In genomic region chr17:1486802-1487695, GRCh38 we compare ENCODE assay signal across 8 cellular contexts. TPM values are rescaled to one million over a fixed set of nuclear protein-coding genes. Genes with fewer than 3 reads are reported as not detected.
DNase-seq lines count a peak whose midpoint lies in the region; TF ChIP-seq lines count a peak whose summit lies in the region.

No MANE protein-coding gene starts in this region.

- H3K27ac ChIP-seq in neutrophil (peak overlapping the region; percentile 2), testis (peak overlapping the region; percentile 93)

- no peak for TF ChIP-seq POLR2A in testis (IDR thresholded peaks at IDR 0.05)

- H3K4me3 ChIP-seq in neutrophil (ENCODE audit: low read depth in 1 of 2, low read length in 1 of 2), result peak overlapping the region in 1 of 2 experiments; percentile 73
- peak overlapping the region; percentile 57 to 82 for H3K4me3 ChIP-seq in testis

- 18 to 23% methylated on average over 31 to 51 of the region's 74 CpGs for WGBS in testis, 2 donors

- H3K27me3 ChIP-seq in neutrophil (peaks cover 93% of the 10 kb centered on the region), testis (no peaks in the 10 kb centered on the region)

- no peaks in the 10 kb centered on the region for H3K9me3 ChIP-seq in neutrophil
- no peaks in the 10 kb centered on the region for H3K9me3 ChIP-seq in testis

- DNase-seq in EH (ENCODE audit: low read depth) (peak; percentile 81), NCI-H345 treated with DMSO at 0.1 percent for 48 hours (lab: John Stamatoyannopoulos, UW; ENCODE audit: unreplicated experiment) (peak; percentile 46), fibroblast of peridontal ligament (ENCODE audit: extremely low read depth) (peak; percentile 62), testis (peak; percentile 86), pons (ENCODE audit: low spot score) (no peak), SKM-1 (lab: John Stamatoyannopoulos, UW; ENCODE audit: unreplicated experiment) (no peak)
- DNase-seq in activated T-cell treated with anti-CD3 and anti-CD28 coated beads, Interleukin-2, amount 50 U/mL, for 48 hours, result peak; percentile 82 to 83

- peaks cover 36 to 55% of the 10 kb centered on the region in 2 experiments for H3K4me1 ChIP-seq in neutrophil (ENCODE audit: control insufficient read depth in 1 of 2, insufficient read depth in 1 of 2, low read depth in 1 of 2, low read length in 1 of 2)
- H3K4me1 ChIP-seq in testis, result peaks cover 45% of the 10 kb centered on the region

- TF ChIP-seq CTCF in neutrophil (IDR thresholded peaks at IDR 0.05), result no peak
- no peak for TF ChIP-seq CTCF in testis (IDR thresholded peaks at IDR 0.05)

- H3K36me3 ChIP-seq in neutrophil (no peaks in the 10 kb centered on the region), testis (ENCODE audit: low read depth, missing control alignments) (no peaks in the 10 kb centered on the region)

- intact Hi-C loops in testis (cut with DNase I; ENCODE audit: low total_unique reads), result no loop called here

RNA-seq across cellular contexts. Expression of gene MYO1C, which starts 5.4 kb away (rescaled TPM):
- total RNA-seq in testis, result 10 to 100 TPM; 45.0 to 68.3 TPM
- polyA plus RNA-seq in testis (ENCODE audit: insufficient read depth, low read depth, low replicate concordance), result 49.2 TPM

RNA-seq across cellular contexts. Expression of gene INPP5K, which starts 29.4 kb away (rescaled TPM):
- total RNA-seq in testis, result 10 to 100 TPM; 83.4 to 87.8 TPM
- polyA plus RNA-seq in testis (ENCODE audit: insufficient read depth, low read depth, low replicate concordance), result 81.2 TPM

RNA-seq across cellular contexts. Expression of gene CRK, which starts 31.0 kb away (rescaled TPM):
- total RNA-seq in testis, result 10 to 100 TPM; 68.4 to 79.1 TPM
- polyA plus RNA-seq in testis (ENCODE audit: insufficient read depth, low read depth, low replicate concordance), result 45.7 TPM

Comparison
In these comparisons a context has a peak if more than half of its experiments do, and no peak if none do; other contexts are left out.
1. DNase-seq: peak in EH (single experiment), NCI-H345 treated with DMSO at 0.1 percent for 48 hours (single experiment), activated T-cell treated with anti-CD3 and anti-CD28 coated beads, Interleukin-2, amount 50 U/mL, for 48 hours (2 of 2), fibroblast of peridontal ligament (single experiment) and testis (single experiment); none in pons (single experiment) and SKM-1 (single experiment).